Comparison of ENCODE assay signal across 26 cellular contexts in genomic region chr13:68174905-68175304, GRCh38.
"Had no signal": no experiment of that assay in that cellular context is flagged by ENCODE, and none has a peak within 500 bp of the region (broad histone marks: within the 10 kb centered on the region; RNA-seq: fewer than 3 reads in every experiment).

No MANE protein-coding gene starts in this region.

- ATAC-seq: activated CD4-positive, alpha-beta T cell treated with anti-CD3 and anti-CD28 coated beads for 36 hours; activated CD8-positive, alpha-beta memory T cell treated with anti-CD3 and anti-CD28 coated beads, Interleukin-2, amount 10 ng/mL, durations not matched to agents 7 days and 5 days; activated CD8-positive, alpha-beta T cell treated with anti-CD3 and anti-CD28 coated beads, Interleukin-2, amount 10 ng/mL, durations not matched to agents 7 days and 5 days; activated naive CD8-positive, alpha-beta T cell treated with anti-CD3 and anti-CD28 coated beads, Interleukin-2, amount 50 U/mL, for 24 hours; body of pancreas; gastroesophageal sphincter; heart right ventricle had no signal

- DNase-seq: activated CD4-positive, alpha-beta memory T cell treated with anti-CD3 and anti-CD28 coated beads for 36 hours; activated CD4-positive, alpha-beta T cell treated with anti-CD3 and anti-CD28 coated beads for 36 hours; activated CD4-positive, alpha-beta T cell treated with anti-CD3 and anti-CD28 coated beads, Interleukin-2, amount 10 ng/mL, durations not matched to agents 24 days and 14 days; activated CD4-positive, CD25-positive, alpha-beta regulatory T cell; activated CD4-positive, CD25-positive, alpha-beta regulatory T cell treated with anti-CD3 and anti-CD28 coated beads, Interleukin-2, amount 50 U/mL, for 72 hours; activated CD8-positive, alpha-beta memory T cell treated with anti-CD3 and anti-CD28 coated beads, Interleukin-2, amount 10 ng/mL, durations not matched to agents 7 days and 5 days; activated CD8-positive, alpha-beta memory T cell treated with anti-CD3 and anti-CD28 coated beads, Interleukin-2, amount 50 U/mL, for 4 hours; activated CD8-positive, alpha-beta T cell treated with anti-CD3 and anti-CD28 coated beads, Interleukin-2, amount 10 ng/mL, durations not matched to agents 7 days and 5 days; activated effector memory CD4-positive, alpha-beta T cell treated with anti-CD3 and anti-CD28 coated beads, Interleukin-2, amount 50 U/mL, for 16 hours; activated naive CD4-positive, alpha-beta T cell treated with anti-CD3 and anti-CD28 coated beads for 36 hours; activated naive CD8-positive, alpha-beta T cell treated with anti-CD3 and anti-CD28 coated beads for 36 hours; activated naive CD8-positive, alpha-beta T cell treated with anti-CD3 and anti-CD28 coated beads, Interleukin-2, amount 50 U/mL, for 24 hours; activated T-cell treated with anti-CD3 and anti-CD28 coated beads, Interleukin-2, amount 50 U/mL, for 1 hour; activated T-cell treated with anti-CD3 and anti-CD28 coated beads, Interleukin-2, amount 50 U/mL, for 48 hours; adrenal gland; amygdala; aorta; body of pancreas; caudate nucleus; dorsolateral prefrontal cortex; effector memory CD4-positive, alpha-beta T cell; endodermal cell; foreskin melanocyte; heart right ventricle; T-helper 2 cell had no signal
